11 cellular contexts compared by ENCODE assay signal in the genomic region with DNA sequence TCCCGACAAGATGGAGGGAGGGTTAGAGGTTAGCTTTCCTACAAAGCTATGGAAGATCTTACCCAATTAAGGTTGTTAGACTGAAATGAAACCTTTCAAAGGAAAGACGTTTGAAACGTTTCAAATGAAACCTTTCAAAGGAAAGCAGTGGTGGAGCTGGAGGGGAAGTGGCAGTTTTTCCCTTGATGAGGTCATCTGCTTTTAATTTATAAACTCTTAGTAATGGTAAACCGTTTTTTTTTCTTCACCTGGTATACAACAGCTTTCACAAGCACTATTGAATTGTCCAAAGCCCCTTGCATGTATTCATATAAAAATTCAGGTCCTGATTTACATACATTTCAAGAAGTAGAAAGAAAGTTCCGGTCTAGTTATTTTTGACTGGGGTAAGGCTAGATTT. TPM values are rescaled to one million over a fixed set of nuclear protein-coding genes. Genes with fewer than 3 reads are reported as not detected.
DNase-seq lines count a peak whose midpoint lies in the region; ATAC-seq and TF ChIP-seq lines count a peak whose summit lies in the region.
"Had no signal": no experiment of that assay in that cellular context is flagged by ENCODE, and none has a peak within 500 bp of the region (broad histone marks: within the 10 kb centered on the region; RNA-seq: fewer than 3 reads in every experiment).

No MANE protein-coding gene starts in this region.

- H3K4me1 Mint-ChIP-seq in stimulated activated naive CD8-positive, alpha-beta T cell treated with anti-CD3 and anti-CD28 coated beads, Interleukin-15, Interleukin-2, amounts not matched to agents 100 ng/mL and 50 ng/mL, for 24 hours (ENCODE audit: low read depth): peaks cover 82% of the 10 kb centered on the region
- H3K4me1 Mint-ChIP-seq in activated CD8-positive, alpha-beta T cell treated with anti-CD3 and anti-CD28 coated beads for 36 hours (ENCODE audit: low read depth): peaks cover 58% of the 10 kb centered on the region
- H3K4me1 Mint-ChIP-seq in stimulated activated naive CD8-positive, alpha-beta T cell treated with anti-CD3 and anti-CD28 coated beads, Interleukin-15, amount 100 ng/mL, for 72 hours: peaks cover 58% of the 10 kb centered on the region

- peak overlapping the region; percentile 47 for H3K4me3 Mint-ChIP-seq in stimulated activated naive CD8-positive, alpha-beta T cell treated with anti-CD3 and anti-CD28 coated beads, Interleukin-15, Interleukin-2, amounts not matched to agents 100 ng/mL and 50 ng/mL, for 24 hours
- H3K4me3 Mint-ChIP-seq in activated CD8-positive, alpha-beta T cell treated with anti-CD3 and anti-CD28 coated beads for 36 hours: no peak overlapping the region
- peak overlapping the region; percentile 11 to 66 for H3K4me3 Mint-ChIP-seq in stimulated activated naive CD8-positive, alpha-beta T cell treated with anti-CD3 and anti-CD28 coated beads, Interleukin-15, amount 100 ng/mL, for 72 hours

- POLR2A ChIA-PET in activated CD8-positive, alpha-beta T cell treated with anti-CD3 and anti-CD28 coated beads for 36 hours (lab: Charles Lee): interaction anchor here (0.6 to 1.0 kb wide), 2 partner anchors 14 to 116 kb away, joined by 3 to 4 read pairs; no protein-coding TSS in a partner anchor

- peak overlapping the region; percentile 2; the same call in 1 of the 2 replicates for H2AFZ ChIP-seq in KMS-11 (ENCODE audit: low read depth)

- H3K27me3 ChIP-seq in KMS-11 (ENCODE audit: insufficient read depth, low read depth): no peaks in the 10 kb centered on the region
- peaks cover 6 to 10% (median 9%) of the 10 kb centered on the region in 3 donors for H3K27me3 ChIP-seq in gastrocnemius medialis

- no peaks in the 10 kb centered on the region for H3K9me3 Mint-ChIP-seq in stimulated activated naive CD8-positive, alpha-beta T cell treated with anti-CD3 and anti-CD28 coated beads, Interleukin-15, Interleukin-2, amounts not matched to agents 100 ng/mL and 50 ng/mL, for 24 hours
- H3K9me3 Mint-ChIP-seq in activated CD8-positive, alpha-beta T cell treated with anti-CD3 and anti-CD28 coated beads for 36 hours: no peaks in the 10 kb centered on the region
- H3K9me3 Mint-ChIP-seq in stimulated activated naive CD8-positive, alpha-beta T cell treated with anti-CD3 and anti-CD28 coated beads, Interleukin-15, amount 100 ng/mL, for 72 hours: no peaks in the 10 kb centered on the region

- H3K4me3 ChIP-seq in KMS-11 (IDR thresholded peaks at IDR 0.05; ENCODE audit: insufficient read depth, low read depth, low read length) (no peak overlapping the region), gastrocnemius medialis (no peak overlapping the region)
- H3K4me3 ChIP-seq: cardiac muscle cell had no signal

- H4K20me1 ChIP-seq in KMS-11 (ENCODE audit: insufficient read depth): no peaks in the 10 kb centered on the region

- H3K36me3 ChIP-seq in KMS-11 (ENCODE audit: insufficient read depth) (peaks cover 3% of the 10 kb centered on the region; the same call in 1 of the 2 replicates), gastrocnemius medialis (no peaks in the 10 kb centered on the region)
- H3K36me3 ChIP-seq: cardiac muscle cell had no signal

- TF ChIP-seq POLR2A in gastrocnemius medialis (IDR thresholded peaks at IDR 0.05): no peak

- H3K9me3 ChIP-seq in gastrocnemius medialis: no peaks in the 10 kb centered on the region

- H3K36me3 Mint-ChIP-seq in stimulated activated naive CD8-positive, alpha-beta T cell treated with anti-CD3 and anti-CD28 coated beads, Interleukin-15, Interleukin-2, amounts not matched to agents 100 ng/mL and 50 ng/mL, for 24 hours (ENCODE audit: low read depth): peaks cover 25% of the 10 kb centered on the region
- peaks cover 25% of the 10 kb centered on the region for H3K36me3 Mint-ChIP-seq in activated CD8-positive, alpha-beta T cell treated with anti-CD3 and anti-CD28 coated beads for 36 hours (ENCODE audit: low read depth)

- intact Hi-C loops in activated CD8-positive, alpha-beta T cell treated with anti-CD3 and anti-CD28 coated beads for 36 hours (cut with micrococcal nuclease): loop anchor here (5.0 to 10.0 kb wide), 2 partner anchors 45 to 552 kb away; a partner anchor contains a TSS
- intact Hi-C loops in gastrocnemius medialis (cut with DNase I; ENCODE audit: low total_unique reads): no loop called here

- no peak for DNase-seq in stimulated activated naive CD8-positive, alpha-beta T cell treated with anti-CD3 and anti-CD28 coated beads, Interleukin-15, Interleukin-2, amounts not matched to agents 100 U/mL and 50 U/mL, for 24 hours
- peak; percentile 16 for DNase-seq in activated CD8-positive, alpha-beta T cell treated with anti-CD3 and anti-CD28 coated beads for 36 hours
- no peak for DNase-seq in stimulated activated naive CD8-positive, alpha-beta T cell treated with anti-CD3 and anti-CD28 coated beads, Interleukin-15, amount 100 ng/mL, for 72 hours
- no peak for DNase-seq in activated CD4-positive, CD25-positive, alpha-beta regulatory T cell (lab: John Stamatoyannopoulos, UW)
- DNase-seq in gastrocnemius medialis: no peak
- DNase-seq: NCI-H1436 had no signal

- H3K27ac Mint-ChIP-seq in stimulated activated naive CD8-positive, alpha-beta T cell treated with anti-CD3 and anti-CD28 coated beads, Interleukin-15, Interleukin-2, amounts not matched to agents 100 ng/mL and 50 ng/mL, for 24 hours: peak overlapping the region; percentile 59
- H3K27ac Mint-ChIP-seq in activated CD8-positive, alpha-beta T cell treated with anti-CD3 and anti-CD28 coated beads for 36 hours: peak overlapping the region; percentile 71
- H3K27ac Mint-ChIP-seq in stimulated activated naive CD8-positive, alpha-beta T cell treated with anti-CD3 and anti-CD28 coated beads, Interleukin-15, amount 100 ng/mL, for 72 hours: no peak overlapping the region

- TF ChIP-seq CTCF in KMS-11 (conservative IDR thresholded peaks at IDR 0.05; ENCODE audit: low read depth, low read length): no peak
- TF ChIP-seq CTCF in activated CD8-positive, alpha-beta T cell treated with anti-CD3 and anti-CD28 coated beads for 36 hours (IDR thresholded peaks at IDR 0.05): no peak
- TF ChIP-seq CTCF in gastrocnemius medialis (IDR thresholded peaks at IDR 0.05 in 4 of 5, conservative IDR thresholded peaks at IDR 0.05 in 1 of 5): no peak

- no peak overlapping the region for H3K9ac ChIP-seq in KMS-11

- no peak overlapping the region for H3K4me2 ChIP-seq in KMS-11

- H3K27ac ChIP-seq in KMS-11 (no peak overlapping the region), gastrocnemius medialis (no peak overlapping the region)
- H3K27ac ChIP-seq: cardiac muscle cell had no signal

- H3K4me1 ChIP-seq in KMS-11 (ENCODE audit: low read depth, poor library complexity, severe bottlenecking) (peaks cover 59% of the 10 kb centered on the region), gastrocnemius medialis (peaks cover 0 to 5% of the 10 kb centered on the region in 2 donors)

- no peaks in the 10 kb centered on the region for H3K27me3 Mint-ChIP-seq in stimulated activated naive CD8-positive, alpha-beta T cell treated with anti-CD3 and anti-CD28 coated beads, Interleukin-15, Interleukin-2, amounts not matched to agents 100 ng/mL and 50 ng/mL, for 24 hours
- H3K27me3 Mint-ChIP-seq in activated CD8-positive, alpha-beta T cell treated with anti-CD3 and anti-CD28 coated beads for 36 hours: no peaks in the 10 kb centered on the region
- no peaks in the 10 kb centered on the region for H3K27me3 Mint-ChIP-seq in stimulated activated naive CD8-positive, alpha-beta T cell treated with anti-CD3 and anti-CD28 coated beads, Interleukin-15, amount 100 ng/mL, for 72 hours

- CTCF ChIA-PET in activated CD8-positive, alpha-beta T cell treated with anti-CD3 and anti-CD28 coated beads for 36 hours (lab: Charles Lee): interaction anchor here (1.0 kb wide), 1 partner anchor 89 kb away, joined by 3 read pairs; no protein-coding TSS in a partner anchor

- H3K79me2 ChIP-seq in KMS-11 (ENCODE audit: insufficient read depth, low read depth): peaks cover 12% of the 10 kb centered on the region

- no peak for ATAC-seq in stimulated activated naive CD8-positive, alpha-beta T cell treated with anti-CD3 and anti-CD28 coated beads, Interleukin-15, Interleukin-2, amounts not matched to agents 100 U/mL and 50 U/mL, for 24 hours
- no peak for ATAC-seq in activated CD8-positive, alpha-beta T cell treated with anti-CD3 and anti-CD28 coated beads for 36 hours
- no peak for ATAC-seq in stimulated activated naive CD8-positive, alpha-beta T cell treated with anti-CD3 and anti-CD28 coated beads, Interleukin-15, amount 100 ng/mL, for 72 hours
- ATAC-seq in GM19035 (IDR thresholded peaks at IDR 0.05; ENCODE audit: unreplicated experiment) (no peak), gastrocnemius medialis (no peak)
- ATAC-seq: esophagus mucosa had no signal

- in situ Hi-C loops in gastrocnemius medialis (cut with MboI; ENCODE audit: low sequenced_read_pairs in 4 of 4): no loop called here

RNA-seq across cellular contexts. Expression of a gene that starts 7.4 kb away (rescaled TPM):
- 10 to 100 TPM; 92.8 to 98.9 TPM for total RNA-seq in activated CD8-positive, alpha-beta T cell treated with anti-CD3 and anti-CD28 coated beads for 36 hours
- total RNA-seq in gastrocnemius medialis: 1 to 10 TPM in 2 of 4 donors, under 1 TPM in 1, not detected in 1; 0.27 to 1.7 (median 1.2) TPM

Comparison
In these comparisons a context has a peak if more than half of its experiments do, and no peak if none do; other contexts are left out.
1. H3K27ac Mint-ChIP-seq: peak in stimulated activated naive CD8-positive, alpha-beta T cell treated with anti-CD3 and anti-CD28 coated beads, Interleukin-15, Interleukin-2, amounts not matched to agents 100 ng/mL and 50 ng/mL, for 24 hours (single experiment) and activated CD8-positive, alpha-beta T cell treated with anti-CD3 and anti-CD28 coated beads for 36 hours (single experiment); none in stimulated activated naive CD8-positive, alpha-beta T cell treated with anti-CD3 and anti-CD28 coated beads, Interleukin-15, amount 100 ng/mL, for 72 hours (0 of 2).
2. RNA of a gene that starts 7.4 kb away (total RNA-seq): 92.8 to 98.9 TPM in activated CD8-positive, alpha-beta T cell treated with anti-CD3 and anti-CD28 coated beads for 36 hours; 0.27 to 1.7 TPM in gastrocnemius medialis; every median in the first group is over 10 times any median in the second.